Comparison of ENCODE assay signal across 8 cellular contexts in genomic region chr3:194686414-194686815, GRCh38. TPM values are rescaled to one million over a fixed set of nuclear protein-coding genes. Genes with fewer than 3 reads are reported as not detected.
DNase-seq lines count a peak whose midpoint lies in the region; ATAC-seq and TF ChIP-seq lines count a peak whose summit lies in the region.

No MANE protein-coding gene starts in this region.

- DNase-seq in right atrium auricular region (ENCODE audit: low spot score) (no peak), Right ventricle myocardium superior (no peak), mesothelial cell of epicardium (ENCODE audit: low spot score in 2 of 2, unreplicated experiment in 2 of 2) (peak in 1 of 2 experiments; percentile 21), NCI-H345 (lab: John Stamatoyannopoulos, UW) (no peak)

- H3K27me3 ChIP-seq in right atrium auricular region: no peaks in the 10 kb centered on the region

- H3K36me3 Mint-ChIP-seq in brain: no peaks in the 10 kb centered on the region
- no peaks in the 10 kb centered on the region for H3K36me3 Mint-ChIP-seq in mesothelial cell of epicardium

- peak overlapping the region; percentile 75 to 89 for H3K27ac ChIP-seq in right atrium auricular region

- peaks cover 0 to 4% (median 0%) of the 10 kb centered on the region in 5 experiments for H3K9me3 Mint-ChIP-seq in brain
- H3K9me3 Mint-ChIP-seq in mesothelial cell of epicardium: no peaks in the 10 kb centered on the region

- H3K27me3 Mint-ChIP-seq in brain (peaks cover 69% of the 10 kb centered on the region), mesothelial cell of epicardium (ENCODE audit: low read depth) (peaks cover 20% of the 10 kb centered on the region)

- ATAC-seq in Right ventricle myocardium superior (ENCODE audit: poor library complexity) (no peak), GM18519 (IDR thresholded peaks at IDR 0.05; ENCODE audit: low FRiP score, unreplicated experiment) (no peak), HG03097 (IDR thresholded peaks at IDR 0.05; ENCODE audit: low FRiP score, unreplicated experiment) (no peak), GM19397 (IDR thresholded peaks at IDR 0.05; ENCODE audit: unreplicated experiment) (no peak)

- H3K4me3 ChIP-seq in right atrium auricular region: peak overlapping the region; percentile 69

- intact Hi-C loops in Right ventricle myocardium superior (cut with DNase I): loop anchor here (5.0 to 10.0 kb wide), 2 partner anchors 188 to 301 kb away; no protein-coding TSS in a partner anchor

- TF ChIP-seq CTCF in right atrium auricular region (IDR thresholded peaks at IDR 0.05): no peak
- no peak for TF ChIP-seq CTCF in brain (conservative IDR thresholded peaks at IDR 0.05)
- no peak for TF ChIP-seq CTCF in mesothelial cell of epicardium (IDR thresholded peaks at IDR 0.05; ENCODE audit: unreplicated experiment)

- H3K4me1 ChIP-seq in right atrium auricular region: peaks cover 0 to 59% of the 10 kb centered on the region in 2 donors

- H3K4me3 Mint-ChIP-seq in brain (peak overlapping the region; percentile 90 to 99 (median 96)), mesothelial cell of epicardium (peak overlapping the region; percentile 87)

- H3K4me1 Mint-ChIP-seq in brain (peaks cover 52% of the 10 kb centered on the region), mesothelial cell of epicardium (peaks cover 57% of the 10 kb centered on the region)

- H3K36me3 ChIP-seq in right atrium auricular region: no peaks in the 10 kb centered on the region

- H3K27ac Mint-ChIP-seq in brain (peak overlapping the region; percentile 57 to 91 (median 84)), mesothelial cell of epicardium (peak overlapping the region; percentile 33)

- no peaks in the 10 kb centered on the region for H3K9me3 ChIP-seq in right atrium auricular region

RNA-seq across cellular contexts. Expression of gene FAM43A, which starts 0.7 kb away (rescaled TPM):
- total RNA-seq in right atrium auricular region: 10 to 100 TPM; 10.9 to 12.5 TPM
- 16.6 TPM for total RNA-seq in Right ventricle myocardium superior
- polyA plus RNA-seq in brain (ENCODE audit: insufficient read depth, low read depth, low replicate concordance): 3.8 TPM
- total RNA-seq in mesothelial cell of epicardium: 10.5 to 11.3 TPM (median 11.0 TPM) in 3 replicates

RNA-seq across cellular contexts. Expression of gene LSG1, which starts 14.4 kb away (rescaled TPM):
- 10 to 100 TPM; 15.1 to 20.5 TPM for total RNA-seq in right atrium auricular region
- total RNA-seq in Right ventricle myocardium superior: 21.0 TPM
- polyA plus RNA-seq in brain (ENCODE audit: insufficient read depth, low read depth, low replicate concordance): 29.9 TPM
- 48.1 to 48.9 TPM (median 48.2 TPM) in 3 replicates for total RNA-seq in mesothelial cell of epicardium

RNA-seq across cellular contexts. Expression of gene TMEM44, which starts 53.2 kb away (rescaled TPM):
- 1 to 10 TPM; 5.9 to 6.4 TPM for total RNA-seq in right atrium auricular region
- total RNA-seq in Right ventricle myocardium superior: 3.6 TPM
- 20.1 TPM for polyA plus RNA-seq in brain (ENCODE audit: insufficient read depth, low read depth, low replicate concordance)
- total RNA-seq in mesothelial cell of epicardium: 25.6 to 27.9 TPM (median 26.8 TPM) in 3 replicates
